In the genomic region with DNA sequence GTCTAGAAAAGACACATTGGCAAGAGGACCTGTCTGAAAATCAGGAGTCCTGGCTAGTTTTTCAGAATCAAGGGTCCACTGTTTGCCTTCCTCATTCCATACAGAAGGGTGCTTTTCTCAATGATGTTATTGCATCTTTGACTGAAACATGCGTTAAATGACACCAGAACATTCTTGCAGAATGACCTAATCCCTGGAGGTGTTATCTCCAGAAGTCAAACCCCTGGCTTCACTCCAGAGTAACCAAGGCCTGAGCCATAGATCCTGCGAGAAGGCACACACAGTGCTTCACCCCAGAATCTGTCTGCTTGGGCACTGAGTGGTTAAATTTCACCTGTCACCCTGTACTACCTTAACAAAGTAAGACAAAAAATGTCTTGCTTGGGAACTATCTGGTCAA, we compare ENCODE assay signal across 1 cellular context.
TF ChIP-seq lines count a peak whose summit lies in the region.

No MANE protein-coding gene starts in this region.

TF ChIP-seq in HEK293, 187 proteins besides CTCF, POLR2A, EP300 and RAD21 (continued from another document):
- TF ChIP-seq, protein P1, sequence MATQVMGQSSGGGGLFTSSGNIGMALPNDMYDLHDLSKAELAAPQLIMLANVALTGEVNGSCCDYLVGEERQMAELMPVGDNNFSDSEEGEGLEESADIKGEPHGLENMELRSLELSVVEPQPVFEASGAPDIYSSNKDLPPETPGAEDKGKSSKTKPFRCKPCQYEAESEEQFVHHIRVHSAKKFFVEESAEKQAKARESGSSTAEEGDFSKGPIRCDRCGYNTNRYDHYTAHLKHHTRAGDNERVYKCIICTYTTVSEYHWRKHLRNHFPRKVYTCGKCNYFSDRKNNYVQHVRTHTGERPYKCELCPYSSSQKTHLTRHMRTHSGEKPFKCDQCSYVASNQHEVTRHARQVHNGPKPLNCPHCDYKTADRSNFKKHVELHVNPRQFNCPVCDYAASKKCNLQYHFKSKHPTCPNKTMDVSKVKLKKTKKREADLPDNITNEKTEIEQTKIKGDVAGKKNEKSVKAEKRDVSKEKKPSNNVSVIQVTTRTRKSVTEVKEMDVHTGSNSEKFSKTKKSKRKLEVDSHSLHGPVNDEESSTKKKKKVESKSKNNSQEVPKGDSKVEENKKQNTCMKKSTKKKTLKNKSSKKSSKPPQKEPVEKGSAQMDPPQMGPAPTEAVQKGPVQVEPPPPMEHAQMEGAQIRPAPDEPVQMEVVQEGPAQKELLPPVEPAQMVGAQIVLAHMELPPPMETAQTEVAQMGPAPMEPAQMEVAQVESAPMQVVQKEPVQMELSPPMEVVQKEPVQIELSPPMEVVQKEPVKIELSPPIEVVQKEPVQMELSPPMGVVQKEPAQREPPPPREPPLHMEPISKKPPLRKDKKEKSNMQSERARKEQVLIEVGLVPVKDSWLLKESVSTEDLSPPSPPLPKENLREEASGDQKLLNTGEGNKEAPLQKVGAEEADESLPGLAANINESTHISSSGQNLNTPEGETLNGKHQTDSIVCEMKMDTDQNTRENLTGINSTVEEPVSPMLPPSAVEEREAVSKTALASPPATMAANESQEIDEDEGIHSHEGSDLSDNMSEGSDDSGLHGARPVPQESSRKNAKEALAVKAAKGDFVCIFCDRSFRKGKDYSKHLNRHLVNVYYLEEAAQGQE (tag by site-specific recombination; IDR thresholded peaks at IDR 0.05) = no peak
- TF ChIP-seq ZBTB20 (tag by site-specific recombination; IDR thresholded peaks at IDR 0.05) (peak; percentile 14; the same call in 1 of the 2 replicates), ZNF416 (tag by site-specific recombination; IDR thresholded peaks at IDR 0.05) (no peak), HOXD13 (CRISPR knock-in tag; IDR thresholded peaks at IDR 0.05; ENCODE audit: borderline replicate concordance) (no peak), ZNF621 (tag by site-specific recombination; IDR thresholded peaks at IDR 0.05) (no peak), KLF8 (tag by site-specific recombination; IDR thresholded peaks at IDR 0.05) (0 out of 2 replicates have a peak, but pooled peaks have one; percentile 29), ZNF629 (tag by site-specific recombination; IDR thresholded peaks at IDR 0.05) (peak; percentile 68), ZNF624 (tag by site-specific recombination; IDR thresholded peaks at IDR 0.05) (no peak), FEZF1 (tag by site-specific recombination; IDR thresholded peaks at IDR 0.05) (no peak), AEBP2 (tag by site-specific recombination; IDR thresholded peaks at IDR 0.05; ENCODE audit: borderline replicate concordance) (no peak), ZNF837 (tag by site-specific recombination; IDR thresholded peaks at IDR 0.05) (no peak), ZNF2 (tag by site-specific recombination; IDR thresholded peaks at IDR 0.05) (no peak), ZNF366 (tag by site-specific recombination; conservative IDR thresholded peaks at IDR 0.05) (0 out of 2 replicates have a peak, but pooled peaks have one; percentile 26), ZNF184 (tag by site-specific recombination; IDR thresholded peaks at IDR 0.05) (no peak), ZNF529 (tag by site-specific recombination; IDR thresholded peaks at IDR 0.05; ENCODE audit: insufficient replicate concordance) (no peak), ZNF560 (tag by site-specific recombination; IDR thresholded peaks at IDR 0.05; ENCODE audit: borderline replicate concordance) (no peak)
- TF ChIP-seq, protein P2, sequence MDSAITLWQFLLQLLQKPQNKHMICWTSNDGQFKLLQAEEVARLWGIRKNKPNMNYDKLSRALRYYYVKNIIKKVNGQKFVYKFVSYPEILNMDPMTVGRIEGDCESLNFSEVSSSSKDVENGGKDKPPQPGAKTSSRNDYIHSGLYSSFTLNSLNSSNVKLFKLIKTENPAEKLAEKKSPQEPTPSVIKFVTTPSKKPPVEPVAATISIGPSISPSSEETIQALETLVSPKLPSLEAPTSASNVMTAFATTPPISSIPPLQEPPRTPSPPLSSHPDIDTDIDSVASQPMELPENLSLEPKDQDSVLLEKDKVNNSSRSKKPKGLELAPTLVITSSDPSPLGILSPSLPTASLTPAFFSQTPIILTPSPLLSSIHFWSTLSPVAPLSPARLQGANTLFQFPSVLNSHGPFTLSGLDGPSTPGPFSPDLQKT (IDR thresholded peaks at IDR 0.05; ENCODE audit: borderline replicate concordance, low read depth, low read length) = no peak
